12 cellular contexts compared by ENCODE assay signal in the genomic region with DNA sequence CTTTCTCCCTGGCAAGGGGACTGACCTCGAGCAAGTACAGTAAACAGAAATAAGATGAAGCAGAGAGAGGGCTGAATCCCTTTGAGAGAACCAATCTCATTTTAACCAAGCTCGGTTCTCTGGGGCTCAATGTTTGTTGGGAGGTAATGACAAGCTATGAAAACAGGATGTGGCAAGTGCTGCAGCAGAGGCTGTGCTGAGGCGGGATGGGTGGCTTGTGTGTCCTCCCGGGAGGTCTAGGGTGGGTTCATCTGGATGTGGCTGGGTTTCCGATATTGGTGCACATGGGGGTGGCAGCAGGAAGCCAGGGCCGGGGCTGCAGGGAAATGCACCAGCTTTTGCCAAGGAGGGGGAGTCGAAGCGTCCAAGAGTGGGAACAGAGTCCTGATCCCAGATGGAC.
DNase-seq lines count a peak whose midpoint lies in the region; ATAC-seq lines count a peak whose summit lies in the region.
"Had no signal": no experiment of that assay in that cellular context is flagged by ENCODE, and none has a peak within 500 bp of the region (broad histone marks: within the 10 kb centered on the region; RNA-seq: fewer than 3 reads in every experiment).

No MANE protein-coding gene starts in this region.

- intact Hi-C loops in activated CD4-positive, alpha-beta memory T cell treated with anti-CD3 and anti-CD28 coated beads for 36 hours (cut with micrococcal nuclease) = no loop called here
- intact Hi-C loops in sciatic nerve (cut with DNase I) = no loop called here

- no peaks in the 10 kb centered on the region for H3K36me3 ChIP-seq in KOPT-K1 (ENCODE audit: insufficient read depth, low read length)

- H3K4me3 Mint-ChIP-seq in activated CD4-positive, alpha-beta memory T cell treated with anti-CD3 and anti-CD28 coated beads for 36 hours = no peak overlapping the region
- peak overlapping the region; percentile 52 for H3K4me3 Mint-ChIP-seq in central memory CD8-positive, alpha-beta T cell

- POLR2A ChIA-PET in activated CD4-positive, alpha-beta memory T cell treated with anti-CD3 and anti-CD28 coated beads for 36 hours (lab: Charles Lee) = no interaction called here

- H3K4me1 Mint-ChIP-seq in activated CD4-positive, alpha-beta memory T cell treated with anti-CD3 and anti-CD28 coated beads for 36 hours (ENCODE audit: low read depth) = peaks cover 44% of the 10 kb centered on the region
- peaks cover 78% of the 10 kb centered on the region for H3K4me1 Mint-ChIP-seq in central memory CD8-positive, alpha-beta T cell

- H3K27ac ChIP-seq in KOPT-K1 (ENCODE audit: low read depth, low read length, poor library complexity, severe bottlenecking) = peak overlapping the region; percentile 57

- H3K9me3 ChIP-seq in KOPT-K1 (ENCODE audit: insufficient read depth, low read length, poor library complexity, severe bottlenecking) = no peaks in the 10 kb centered on the region

- CTCF ChIA-PET in activated CD4-positive, alpha-beta memory T cell treated with anti-CD3 and anti-CD28 coated beads for 36 hours (lab: Charles Lee) = interaction anchor here (0.9 to 1.6 kb wide), 4 partner anchors 9 to 198 kb away, joined by 3 to 7 read pairs (median 4); no protein-coding TSS in a partner anchor

- H3K27ac Mint-ChIP-seq in activated CD4-positive, alpha-beta memory T cell treated with anti-CD3 and anti-CD28 coated beads for 36 hours = peak overlapping the region; percentile 42
- peak overlapping the region; percentile 71 for H3K27ac Mint-ChIP-seq in central memory CD8-positive, alpha-beta T cell (ENCODE audit: low read depth)
- H3K27ac Mint-ChIP-seq: progenitor cell of endocrine pancreas had no signal

- H3K36me3 Mint-ChIP-seq in activated CD4-positive, alpha-beta memory T cell treated with anti-CD3 and anti-CD28 coated beads for 36 hours = no peaks in the 10 kb centered on the region
- H3K36me3 Mint-ChIP-seq in central memory CD8-positive, alpha-beta T cell (ENCODE audit: insufficient read depth) = peaks cover 52% of the 10 kb centered on the region

- H3K27me3 Mint-ChIP-seq in activated CD4-positive, alpha-beta memory T cell treated with anti-CD3 and anti-CD28 coated beads for 36 hours = no peaks in the 10 kb centered on the region
- no peaks in the 10 kb centered on the region for H3K27me3 Mint-ChIP-seq in central memory CD8-positive, alpha-beta T cell
- H3K27me3 Mint-ChIP-seq: progenitor cell of endocrine pancreas had no signal

- peak; percentile 94 for ATAC-seq in central memory CD8-positive, alpha-beta T cell (replicated peaks; ENCODE audit: extremely low read depth, poor library complexity, severe bottlenecking)
- no peak for ATAC-seq in HG03354 (IDR thresholded peaks at IDR 0.05; ENCODE audit: poor library complexity, severe bottlenecking, unreplicated experiment)
- ATAC-seq in sciatic nerve = no peak
- ATAC-seq: K562 had no signal

- peak; percentile 53 for DNase-seq in activated CD4-positive, alpha-beta memory T cell treated with anti-CD3 and anti-CD28 coated beads for 36 hours
- DNase-seq in central memory CD8-positive, alpha-beta T cell (ENCODE audit: low spot score in 2 of 2) = peak; percentile 31 to 60
- peak; percentile 9 to 12 for DNase-seq in stimulated activated CD8-positive, alpha-beta memory T cell treated with anti-CD3 and anti-CD28 coated beads, Interleukin-7, amount 100 ng/mL, for 4 hours (ENCODE audit: low read depth in 2 of 2)
- no peak for DNase-seq in sciatic nerve (ENCODE audit: low spot score)
- no peak for DNase-seq in DMS53 (lab: John Stamatoyannopoulos, UW)
- DNase-seq in hypothalamus (lab: John Stamatoyannopoulos, UW) = no peak
- DNase-seq: anterior cingulate cortex, H7 had no signal

- H3K9me3 Mint-ChIP-seq in activated CD4-positive, alpha-beta memory T cell treated with anti-CD3 and anti-CD28 coated beads for 36 hours = no peaks in the 10 kb centered on the region
- H3K9me3 Mint-ChIP-seq in central memory CD8-positive, alpha-beta T cell = no peaks in the 10 kb centered on the region

Comparison
In these comparisons a context has a peak if more than half of its experiments do, and no peak if none do; other contexts are left out.
1. DNase-seq: peak in activated CD4-positive, alpha-beta memory T cell treated with anti-CD3 and anti-CD28 coated beads for 36 hours (single experiment), central memory CD8-positive, alpha-beta T cell (2 of 2) and stimulated activated CD8-positive, alpha-beta memory T cell treated with anti-CD3 and anti-CD28 coated beads, Interleukin-7, amount 100 ng/mL, for 4 hours (2 of 2); none in sciatic nerve (single experiment), DMS53 (single experiment) and hypothalamus (0 of 51).